23 cellular contexts compared by ENCODE assay signal in genomic region chr16:66882702-66883101, GRCh38. TPM values are rescaled to one million over a fixed set of nuclear protein-coding genes. Genes with fewer than 3 reads are reported as not detected.
"Had no signal": no experiment of that assay in that cellular context is flagged by ENCODE, and none has a peak within 500 bp of the region (broad histone marks: within the 10 kb centered on the region; RNA-seq: fewer than 3 reads in every experiment).

No MANE protein-coding gene starts in this region.

- ATAC-seq: esophagus mucosa, gastrocnemius medialis, right cardiac atrium, SK-N-SH treated with all-trans-retinoic acid at 6 μM for 48 hours, T-cell had no signal

- H3K9me3 Mint-ChIP-seq: activated naive CD4-positive, alpha-beta T cell treated with anti-CD3 and anti-CD28 coated beads, Interleukin-2, amount 10 ng/mL, durations not matched to agents 7 days and 5 days; memory B cell; T-cell had no signal

- DNase-seq: activated CD4-positive, alpha-beta T cell treated with anti-CD3 and anti-CD28 coated beads for 48 hours; activated CD4-positive, CD25-positive, alpha-beta regulatory T cell; activated naive CD4-positive, alpha-beta T cell treated with anti-CD3 and anti-CD28 coated beads, Interleukin-2, amount 10 ng/mL, durations not matched to agents 7 days and 5 days; cerebellar nuclear complex; cortex of kidney; effector CD4-positive, alpha-beta T cell; gastrocnemius medialis; head of caudate nucleus; kidney glomerular epithelial cell; left ventricle myocardium inferior; right cardiac atrium; stomach; T-cell; testis had no signal

- H3K27ac ChIP-seq: left ventricle myocardium inferior, prostate gland, skin epidermis, stomach, testis had no signal

- H3K27me3 Mint-ChIP-seq: memory B cell, T-cell had no signal

- H3K9me3 ChIP-seq: gastrocnemius medialis, left ventricle myocardium inferior, prostate gland, stomach, testis had no signal

- H3K4me3 ChIP-seq: gastrocnemius medialis, left ventricle myocardium inferior, prostate gland, skin epidermis, stomach, testis had no signal

- H3K27me3 ChIP-seq: gastrocnemius medialis, stomach, testis had no signal

- H3K27ac Mint-ChIP-seq: activated naive CD4-positive, alpha-beta T cell treated with anti-CD3 and anti-CD28 coated beads, Interleukin-2, amount 10 ng/mL, durations not matched to agents 7 days and 5 days; memory B cell; T-cell had no signal

- H3K4me3 Mint-ChIP-seq: activated naive CD4-positive, alpha-beta T cell treated with anti-CD3 and anti-CD28 coated beads, Interleukin-2, amount 10 ng/mL, durations not matched to agents 7 days and 5 days; memory B cell had no signal

- H3K4me1 ChIP-seq: prostate gland had no signal

RNA-seq across cellular contexts. Expression of gene CDH16, which starts 36.0 kb away (rescaled TPM):
- total RNA-seq: left ventricle myocardium inferior, mononuclear cell, osteocyte, prostate gland, T-cell, urinary bladder had no signal
- polyA plus RNA-seq: urinary bladder had no signal

RNA-seq across cellular contexts. Expression of gene CA7, which starts 38.5 kb away (rescaled TPM):
- total RNA-seq: bronchial epithelial cell, esophagus mucosa, left ventricle myocardium inferior, mononuclear cell, osteocyte, right cardiac atrium, T-cell, urinary bladder had no signal
- polyA plus RNA-seq: right cardiac atrium, urinary bladder had no signal
